8 cellular contexts compared by ENCODE assay signal in the genomic region with DNA sequence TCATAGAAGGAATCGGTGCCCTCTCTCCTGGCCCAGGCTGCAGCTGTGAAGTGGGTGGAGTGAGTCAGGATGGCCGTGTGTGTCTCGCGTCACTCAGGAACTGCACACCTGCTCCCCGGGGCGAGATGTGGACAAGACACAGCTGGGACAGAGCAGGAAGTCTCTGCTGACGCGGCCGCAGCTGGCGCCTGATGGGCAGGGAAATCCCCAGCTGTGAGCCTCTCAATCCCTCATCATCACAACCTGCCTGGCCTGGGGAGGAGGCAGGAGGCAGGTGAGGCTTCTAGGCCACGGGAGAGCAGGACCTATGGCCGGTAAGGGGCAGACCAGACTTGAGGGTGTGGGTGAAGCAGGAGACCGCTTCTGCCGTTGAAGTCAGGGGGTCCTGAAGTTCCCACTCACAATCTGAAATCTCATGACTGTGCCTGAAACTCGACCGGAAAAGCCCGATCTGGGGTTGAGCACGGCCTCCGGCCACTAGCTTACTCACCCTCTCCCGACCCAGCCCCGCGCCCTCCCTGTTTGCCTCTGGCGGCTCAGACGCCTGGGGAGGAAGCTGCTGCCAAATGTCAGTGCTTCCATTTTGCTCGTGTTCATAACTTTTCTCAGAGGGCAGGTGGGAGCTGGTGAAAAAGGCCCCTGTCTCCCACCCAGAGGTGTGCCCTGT. TPM values are rescaled to one million over a fixed set of nuclear protein-coding genes. Genes with fewer than 3 reads are reported as not detected.
DNase-seq lines count a peak whose midpoint lies in the region; ATAC-seq and TF ChIP-seq lines count a peak whose summit lies in the region.

No MANE protein-coding gene starts in this region.

- CTCF ChIA-PET in AG04450 (lab: Charles Lee) = interaction anchor here (0.6 to 0.7 kb wide), 2 partner anchors 172 to 511 kb away, joined by 3 read pairs; no protein-coding TSS in a partner anchor

- no peak for TF ChIP-seq POLR2A in uterus (IDR thresholded peaks at IDR 0.05)

- ATAC-seq in GM19035 (IDR thresholded peaks at IDR 0.05; ENCODE audit: unreplicated experiment) = peak; percentile 60
- ATAC-seq in HG03108 (IDR thresholded peaks at IDR 0.05; ENCODE audit: unreplicated experiment) = peak; percentile 74
- no peak for ATAC-seq in left cardiac atrium

- DNase-seq in AG04450 (ENCODE audit: low read depth, low spot score) = peak; percentile 59
- DNase-seq in T-helper 9 cell = peak; percentile 45
- peak; percentile 32 for DNase-seq in effector CD4-positive, alpha-beta T cell
- peak; percentile 8 to 39 for DNase-seq in stimulated activated CD4-positive, alpha-beta T cell treated with anti-CD3 and anti-CD28 coated beads, Interleukin-12 subunit alpha, Interleukin-12 subunit beta, amount 100 ng/mL, for 24 hours (ENCODE audit: low read depth in 2 of 2)
- no peak for DNase-seq in left cardiac atrium
- DNase-seq in uterus = no peak

- H3K4me1 ChIP-seq in uterus = no peaks in the 10 kb centered on the region

- intact Hi-C loops in left cardiac atrium (cut with DNase I) = no loop called here
- intact Hi-C loops in uterus (cut with DNase I; ENCODE audit: low total_unique reads) = no loop called here

- H3K27me3 ChIP-seq in AG04450 (ENCODE audit: control insufficient read depth, insufficient read depth, low read length) (peaks cover 5% of the 10 kb centered on the region), uterus (no peaks in the 10 kb centered on the region)

- H3K36me3 ChIP-seq in uterus = no peaks in the 10 kb centered on the region

- H3K4me3 ChIP-seq in AG04450 (ENCODE audit: low read depth, low read length) (no peak overlapping the region), uterus (no peak overlapping the region)

- POLR2A ChIA-PET in AG04450 (lab: Yijun Ruan, JAX) = interaction anchor here (0.6 kb wide), 2 partner anchors 17 to 23 kb away, joined by 3 to 5 read pairs; no protein-coding TSS in a partner anchor

- H3K27ac ChIP-seq in AG04450 (ENCODE audit: low read depth, low read length) = peak overlapping the region; percentile 61
- H3K27ac ChIP-seq in uterus = no peak overlapping the region

- TF ChIP-seq CTCF in AG04450 (IDR thresholded peaks at IDR 0.05; ENCODE audit: low read depth, low read length) (no peak), uterus (IDR thresholded peaks at IDR 0.05) (no peak)

- H3K9me3 ChIP-seq in AG04450 (ENCODE audit: control insufficient read depth, insufficient read depth, low read length) = no peaks in the 10 kb centered on the region; the same call in 1 of the 2 replicates
- H3K9me3 ChIP-seq in uterus = no peaks in the 10 kb centered on the region

RNA-seq across cellular contexts. Expression of gene TRPV3, which starts 1.1 kb away (rescaled TPM):
- polyA plus RNA-seq in AG04450 (2011; rRNA removed) = 0.24 and 0.46 TPM in 2 replicates
- polyA minus RNA-seq in AG04450 (2011; rRNA and poly(A)+ RNA removed) = 1.3 and 3.0 TPM in 2 replicates
- total RNA-seq in left cardiac atrium (1 to 10 TPM; 1.2 to 2.1 TPM), uterus (1 to 10 TPM in 1 of 4 donors, under 1 TPM in 1, not detected in 2; 0.88 to 1.5 TPM)

RNA-seq across cellular contexts. Expression of gene TRPV1, which starts 50.5 kb away (rescaled TPM):
- 1.1 and 1.2 TPM in 2 replicates for polyA plus RNA-seq in AG04450 (2011; rRNA removed)
- 1.1 and 1.5 TPM in 2 replicates for polyA minus RNA-seq in AG04450 (2011; rRNA and poly(A)+ RNA removed)
- total RNA-seq in left cardiac atrium (1 to 10 TPM; 3.3 to 3.4 TPM), uterus (10 to 100 TPM in 1 of 4 donors, 1 to 10 TPM in 3; 4.7 to 12.1 (median 8.5) TPM)

Comparison
In these comparisons a context has a peak if more than half of its experiments do, and no peak if none do; other contexts are left out.
1. DNase-seq: peak in AG04450 (single experiment), T-helper 9 cell (single experiment), effector CD4-positive, alpha-beta T cell (single experiment) and stimulated activated CD4-positive, alpha-beta T cell treated with anti-CD3 and anti-CD28 coated beads, Interleukin-12 subunit alpha, Interleukin-12 subunit beta, amount 100 ng/mL, for 24 hours (2 of 2); none in left cardiac atrium (single experiment) and uterus (0 of 2).
2. ATAC-seq: peak in GM19035 (single experiment) and HG03108 (single experiment); none in left cardiac atrium (0 of 2).